ENCODE assay signal across 9 cellular contexts in genomic region chr3:17151598-17152373, GRCh38.
DNase-seq lines count a peak whose midpoint lies in the region; ATAC-seq, FAIRE-seq and TF ChIP-seq lines count a peak whose summit lies in the region.
"Had no signal": no experiment of that assay in that cellular context is flagged by ENCODE, and none has a peak within 500 bp of the region (broad histone marks: within the 10 kb centered on the region; RNA-seq: fewer than 3 reads in every experiment).

No MANE protein-coding gene starts in this region.

- no peaks in the 10 kb centered on the region for H3K36me3 ChIP-seq in prostate gland

- no peak for TF ChIP-seq CTCF in prostate gland (IDR thresholded peaks at IDR 0.05)

- peaks cover 69% of the 10 kb centered on the region for H3K4me1 Mint-ChIP-seq in activated CD4-positive, alpha-beta T cell treated with anti-CD3 and anti-CD28 coated beads, Interleukin-2, amount 10 ng/mL, durations not matched to agents 7 days and 5 days
- H3K4me1 Mint-ChIP-seq in immature natural killer cell: peaks cover 86 to 92% of the 10 kb centered on the region in 2 donors

- ATAC-seq in HG03159 (IDR thresholded peaks at IDR 0.05; ENCODE audit: unreplicated experiment): peak; percentile 96

- DNase-seq in GM19239 (ENCODE audit: insufficient read length, low spot score): peak; percentile 91
- DNase-seq in activated CD4-positive, alpha-beta T cell treated with anti-CD3 and anti-CD28 coated beads, Interleukin-2, amount 10 ng/mL, durations not matched to agents 7 days and 5 days: peak; percentile 95
- DNase-seq in immature natural killer cell: peak; percentile 89 to 93 (median 91)
- peak; percentile 9 to 54 (median 42) for DNase-seq in stimulated activated naive CD4-positive, alpha-beta T cell (lab: John Stamatoyannopoulos, UW)
- DNase-seq in NCI-H2227 treated with DMSO at 0.1 percent for 48 hours (lab: John Stamatoyannopoulos, UW): no peak
- DNase-seq in NOMO-1 treated with dmso at 0.1 percent for 144 hours (lab: John Stamatoyannopoulos, UW; ENCODE audit: unreplicated experiment): no peak
- DNase-seq in prostate gland (ENCODE audit: low spot score): no peak
- DNase-seq: heart right ventricle had no signal

- FAIRE-seq in GM19239 (lab: Jason Lieb, UNC): peak; percentile 94

- no peaks in the 10 kb centered on the region for H3K27me3 Mint-ChIP-seq in activated CD4-positive, alpha-beta T cell treated with anti-CD3 and anti-CD28 coated beads, Interleukin-2, amount 10 ng/mL, durations not matched to agents 7 days and 5 days
- peaks cover 10 to 15% (median 14%) of the 10 kb centered on the region in 3 donors for H3K27me3 Mint-ChIP-seq in immature natural killer cell (ENCODE audit: low read depth in 3 of 3)

- TF ChIP-seq POLR2A in prostate gland (IDR thresholded peaks at IDR 0.05): no peak

- H3K4me3 Mint-ChIP-seq in activated CD4-positive, alpha-beta T cell treated with anti-CD3 and anti-CD28 coated beads, Interleukin-2, amount 10 ng/mL, durations not matched to agents 7 days and 5 days: peak overlapping the region; percentile 53
- H3K4me3 Mint-ChIP-seq in immature natural killer cell: peak overlapping the region; percentile 71 to 87 (median 78)

- no peak overlapping the region for H3K4me3 ChIP-seq in prostate gland
- H3K4me3 ChIP-seq: heart right ventricle had no signal

- no peak overlapping the region for H3K27ac ChIP-seq in prostate gland
- H3K27ac ChIP-seq: heart right ventricle had no signal

- no peaks in the 10 kb centered on the region for H3K27me3 ChIP-seq in prostate gland (replicated peaks; ENCODE audit: insufficient read depth)
- H3K27me3 ChIP-seq: heart right ventricle had no signal

- H3K4me1 ChIP-seq in prostate gland (replicated peaks): no peaks in the 10 kb centered on the region

- no peaks in the 10 kb centered on the region for H3K9me3 ChIP-seq in prostate gland

- POLR2A ChIA-PET in activated CD4-positive, alpha-beta T cell treated with anti-CD3 and anti-CD28 coated beads, Interleukin-2, amount 10 ng/mL, durations not matched to agents 7 days and 5 days (lab: Charles Lee): interaction anchor here (0.6 kb wide), 1 partner anchor 43 kb away, joined by 3 read pairs; no protein-coding TSS in a partner anchor

- H3K9me3 Mint-ChIP-seq in activated CD4-positive, alpha-beta T cell treated with anti-CD3 and anti-CD28 coated beads, Interleukin-2, amount 10 ng/mL, durations not matched to agents 7 days and 5 days: peaks cover 26% of the 10 kb centered on the region
- H3K9me3 Mint-ChIP-seq in immature natural killer cell: peaks cover 0 to 2% (median under 1%) of the 10 kb centered on the region in 6 donors

- intact Hi-C loops in prostate gland (cut with DNase I): no loop called here

- CTCF ChIA-PET in activated CD4-positive, alpha-beta T cell treated with anti-CD3 and anti-CD28 coated beads, Interleukin-2, amount 10 ng/mL, durations not matched to agents 7 days and 5 days (lab: Charles Lee): interaction anchor here (0.6 to 1.6 kb wide), 11 partner anchors 9 to 267 kb away, joined by 3 to 8 read pairs (median 3); partner anchors contain the start of gene PLCL2

- peaks cover 57% of the 10 kb centered on the region for H3K36me3 Mint-ChIP-seq in activated CD4-positive, alpha-beta T cell treated with anti-CD3 and anti-CD28 coated beads, Interleukin-2, amount 10 ng/mL, durations not matched to agents 7 days and 5 days (ENCODE audit: low read depth)
- H3K36me3 Mint-ChIP-seq in immature natural killer cell: peaks cover 10 to 19% (median 14%) of the 10 kb centered on the region in 3 donors

- peak overlapping the region; percentile 93 for H3K27ac Mint-ChIP-seq in activated CD4-positive, alpha-beta T cell treated with anti-CD3 and anti-CD28 coated beads, Interleukin-2, amount 10 ng/mL, durations not matched to agents 7 days and 5 days
- peak overlapping the region; percentile 78 to 96 (median 93) for H3K27ac Mint-ChIP-seq in immature natural killer cell

- WGBS in prostate gland: 91% methylated on average over 16 of the region's 16 CpGs

Comparison
In these comparisons a context has a peak if more than half of its experiments do, and no peak if none do; other contexts are left out.
1. DNase-seq: peak in GM19239 (single experiment), activated CD4-positive, alpha-beta T cell treated with anti-CD3 and anti-CD28 coated beads, Interleukin-2, amount 10 ng/mL, durations not matched to agents 7 days and 5 days (single experiment), immature natural killer cell (3 of 3) and stimulated activated naive CD4-positive, alpha-beta T cell (6 of 6); none in NCI-H2227 treated with DMSO at 0.1 percent for 48 hours (single experiment), NOMO-1 treated with dmso at 0.1 percent for 144 hours (single experiment) and prostate gland (single experiment).